In genomic region chr15:39625856-39626255, GRCh38 we compare ENCODE assay signal across 14 cellular contexts. TPM values are rescaled to one million over a fixed set of nuclear protein-coding genes. Genes with fewer than 3 reads are reported as not detected.
DNase-seq lines count a peak whose midpoint lies in the region; ATAC-seq and TF ChIP-seq lines count a peak whose summit lies in the region.
"Had no signal": no experiment of that assay in that cellular context is flagged by ENCODE, and none has a peak within 500 bp of the region (broad histone marks: within the 10 kb centered on the region; RNA-seq: fewer than 3 reads in every experiment).

No MANE protein-coding gene starts in this region.

- DNase-seq in HFFc6 = no peak
- no peak for DNase-seq in T-helper 2 cell treated with Interferon-gamma antibody and Interleukin-4, amounts not matched to agents 5 μg/mL and 100 μg/mL, for 36 hours (ENCODE audit: low spot score)
- no peak for DNase-seq in esophagus squamous epithelium (lab: John Stamatoyannopoulos, UW)
- DNase-seq in psoas muscle = no peak
- DNase-seq in RPMI8226 = no peak
- no peak for DNase-seq in HUDEP-2 (lab: John Stamatoyannopoulos, UW; ENCODE audit: unreplicated experiment in 76 of 76)
- DNase-seq in stomach = no peak
- DNase-seq: activated gamma-delta T cell treated with Interleukin-2 at 50 U/mL for 16 hours; DMS153; hippocampal formation; mesendoderm; NCI-H748 treated with DMSO at 0.1 percent for 48 hours; stimulated activated CD4-positive, alpha-beta T cell treated with anti-CD3 and anti-CD28 coated beads, Interleukin-4, amount 100 ng/mL, for 4 hours had no signal

- TF ChIP-seq CTCF in HFFc6 (IDR thresholded peaks at IDR 0.05) (no peak), esophagus squamous epithelium (IDR thresholded peaks at IDR 0.05) (no peak), psoas muscle (IDR thresholded peaks at IDR 0.05) (no peak), stomach (IDR thresholded peaks at IDR 0.05) (no peak)

- no peak for TF ChIP-seq EP300 in stomach (IDR thresholded peaks at IDR 0.05)

- H3K9me3 Mint-ChIP-seq in HFFc6 = no peaks in the 10 kb centered on the region
- peaks cover 19% of the 10 kb centered on the region for H3K9me3 Mint-ChIP-seq in T-helper 2 cell treated with Interferon-gamma antibody and Interleukin-4, amounts not matched to agents 5 μg/mL and 100 μg/mL, for 36 hours

- H3K9me3 ChIP-seq in esophagus squamous epithelium (no peaks in the 10 kb centered on the region), psoas muscle (no peaks in the 10 kb centered on the region), stomach (no peaks in the 10 kb centered on the region)

- peak in 2 of 4 donors; percentile 14 to 49 for ATAC-seq in psoas muscle
- ATAC-seq: WTC11 had no signal

- H3K4me3 Mint-ChIP-seq in HFFc6 = peak overlapping the region; percentile 40; the same call in 1 of the 2 replicates
- H3K4me3 Mint-ChIP-seq in T-helper 2 cell treated with Interferon-gamma antibody and Interleukin-4, amounts not matched to agents 5 μg/mL and 100 μg/mL, for 36 hours = peak overlapping the region; percentile 40
- H3K4me3 Mint-ChIP-seq: WTC11 had no signal

- no peaks in the 10 kb centered on the region; the same call in 1 of the 2 replicates for H3K27me3 Mint-ChIP-seq in HFFc6 (ENCODE audit: insufficient read depth)
- H3K27me3 Mint-ChIP-seq in T-helper 2 cell treated with Interferon-gamma antibody and Interleukin-4, amounts not matched to agents 5 μg/mL and 100 μg/mL, for 36 hours (ENCODE audit: low read depth) = no peaks in the 10 kb centered on the region

- 0 out of 2 replicates have a peak, but pooled peaks cover 10% of the 10 kb centered on the region for H3K36me3 Mint-ChIP-seq in HFFc6 (ENCODE audit: low read depth)
- peaks cover 36% of the 10 kb centered on the region for H3K36me3 Mint-ChIP-seq in T-helper 2 cell treated with Interferon-gamma antibody and Interleukin-4, amounts not matched to agents 5 μg/mL and 100 μg/mL, for 36 hours (ENCODE audit: low read depth)
- H3K36me3 Mint-ChIP-seq: WTC11 had no signal

- peak overlapping the region; percentile 66 for H3K27ac Mint-ChIP-seq in HFFc6
- peak overlapping the region; percentile 99 for H3K27ac Mint-ChIP-seq in T-helper 2 cell treated with Interferon-gamma antibody and Interleukin-4, amounts not matched to agents 5 μg/mL and 100 μg/mL, for 36 hours
- H3K27ac Mint-ChIP-seq: WTC11 had no signal

- TF ChIP-seq POLR2A in esophagus squamous epithelium (IDR thresholded peaks at IDR 0.05) (no peak), stomach (IDR thresholded peaks at IDR 0.05) (no peak)

- H3K27me3 ChIP-seq in esophagus squamous epithelium = no peaks in the 10 kb centered on the region
- no peaks in the 10 kb centered on the region for H3K27me3 ChIP-seq in psoas muscle (ENCODE audit: insufficient read depth in 3 of 3, low read length in 2 of 3)
- H3K27me3 ChIP-seq in stomach = no peaks in the 10 kb centered on the region

- no peak overlapping the region for H3K4me3 ChIP-seq in esophagus squamous epithelium
- H3K4me3 ChIP-seq in psoas muscle = no peak overlapping the region
- no peak overlapping the region for H3K4me3 ChIP-seq in stomach

- intact Hi-C loops in esophagus squamous epithelium (cut with DNase I) (no loop called here), psoas muscle (cut with DNase I) (no loop called here), stomach (cut with DNase I; ENCODE audit: low total_unique reads) (no loop called here)

- H3K36me3 ChIP-seq in esophagus squamous epithelium = no peaks in the 10 kb centered on the region
- no peaks in the 10 kb centered on the region for H3K36me3 ChIP-seq in psoas muscle (ENCODE audit: insufficient read depth in 1 of 2, low read depth in 1 of 2)
- H3K36me3 ChIP-seq in stomach = no peaks in the 10 kb centered on the region

- H3K27ac ChIP-seq in esophagus squamous epithelium (peak overlapping the region in 3 of 4 donors; percentile 75 to 85 (median 78)), psoas muscle (peak overlapping the region; percentile 75), stomach (peak overlapping the region in 2 of 5 donors; percentile 78 to 83)

- H3K4me1 ChIP-seq in esophagus squamous epithelium (peaks cover 15 to 53% (median 28%) of the 10 kb centered on the region in 3 donors), psoas muscle (peaks cover 19% of the 10 kb centered on the region), stomach (peaks cover 9 to 40% (median 28%) of the 10 kb centered on the region in 4 donors)

- H3K4me1 Mint-ChIP-seq in HFFc6 (ENCODE audit: low read depth) = peaks cover 69% of the 10 kb centered on the region
- H3K4me1 Mint-ChIP-seq in T-helper 2 cell treated with Interferon-gamma antibody and Interleukin-4, amounts not matched to agents 5 μg/mL and 100 μg/mL, for 36 hours (ENCODE audit: low read depth) = peaks cover 82% of the 10 kb centered on the region
- H3K4me1 Mint-ChIP-seq: WTC11 had no signal

RNA-seq across cellular contexts. Expression of gene THBS1, which starts 45.0 kb away (rescaled TPM):
- total RNA-seq in HFFc6 (2021; fragmentation: NEBNext Ultra II Directional; extraction: Animal tissue kit (Norgen Biotek cat#: 25700)) = 1,000 to 10,000 TPM; 7,606 to 9,130 (median 7,816) TPM
- 100 to 1,000 TPM in 1 of 4 donors, 10 to 100 TPM in 2, 1 to 10 TPM in 1; 6.3 to 110 (median 63.8) TPM for total RNA-seq in esophagus squamous epithelium
- 10 to 100 TPM in 3 of 4 donors, 1 to 10 TPM in 1; 9.5 to 40.1 (median 27.1) TPM for total RNA-seq in psoas muscle
- polyA plus RNA-seq in psoas muscle = 1 to 10 TPM; 3.3 to 9.7 (median 4.5) TPM
- total RNA-seq in stomach = 100 to 1,000 TPM; 112 to 842 (median 505) TPM
- polyA plus RNA-seq in stomach = 10 to 100 TPM; 12.9 to 18.2 (median 16.0) TPM

Comparison
In these comparisons a context has a peak if more than half of its experiments do, and no peak if none do; other contexts are left out.
1. RNA of gene THBS1, which starts 45.0 kb away (total RNA-seq): 7,606 to 9,130 TPM in HFFc6; 112 to 842 TPM in stomach, 6.3 to 110 TPM in esophagus squamous epithelium and 9.5 to 40.1 TPM in psoas muscle; every median in the first group is over 4 times any median in the second.